Comparison of ENCODE assay signal across 13 cellular contexts in the genomic region with DNA sequence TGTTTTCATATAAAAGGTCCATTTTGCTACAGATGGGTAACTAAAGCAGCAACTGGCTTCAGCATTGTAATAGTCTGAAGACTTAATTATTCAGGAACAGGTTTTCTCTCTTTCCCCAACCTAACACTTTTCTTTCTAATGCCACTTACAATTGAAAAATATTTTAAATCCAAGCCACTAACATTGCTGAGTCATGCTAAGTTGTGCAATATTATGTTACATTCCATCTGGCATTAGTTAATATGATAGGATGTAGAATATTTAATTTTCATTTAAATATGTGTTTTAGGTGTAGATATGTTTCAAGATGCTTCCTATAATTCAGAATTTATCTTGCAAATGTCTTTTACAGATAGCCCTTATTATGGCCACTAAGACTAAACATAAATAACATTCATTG.
DNase-seq lines count a peak whose midpoint lies in the region; ATAC-seq and TF ChIP-seq lines count a peak whose summit lies in the region.
"Had no signal": no experiment of that assay in that cellular context is flagged by ENCODE, and none has a peak within 500 bp of the region (broad histone marks: within the 10 kb centered on the region; RNA-seq: fewer than 3 reads in every experiment).

No MANE protein-coding gene starts in this region.

- TF ChIP-seq CTCF in NB4 (IDR thresholded peaks at IDR 0.05; ENCODE audit: low read depth, low read length) (no peak), choroid plexus epithelial cell (conservative IDR thresholded peaks at IDR 0.05; ENCODE audit: low read depth, low read length) (no peak), osteoblast (IDR thresholded peaks at IDR 0.05; ENCODE audit: extremely low read depth, low read depth, low read length) (no peak), ascending aorta (IDR thresholded peaks at IDR 0.05) (no peak)

- intact Hi-C loops in ascending aorta (cut with DNase I) = no loop called here

- no peaks in the 10 kb centered on the region for H3K27me3 Mint-ChIP-seq in naive thymus-derived CD8-positive, alpha-beta T cell
- H3K27me3 Mint-ChIP-seq: activated naive CD8-positive, alpha-beta T cell treated with anti-CD3 and anti-CD28 coated beads, Interleukin-2, amount 50 U/mL, for 24 hours had no signal

- H3K4me3 ChIP-seq in NB4 (ENCODE audit: low read depth, low read length) (no peak overlapping the region), choroid plexus epithelial cell (ENCODE audit: low read depth, low read length) (no peak overlapping the region), osteoblast (ENCODE audit: insufficient read depth, low read length) (no peak overlapping the region), MG63 (no peak overlapping the region), ascending aorta (no peak overlapping the region)
- H3K4me3 ChIP-seq: skin epidermis, testis had no signal

- H3K4me2 ChIP-seq in osteoblast (ENCODE audit: insufficient read depth, low read length) = peak overlapping the region; percentile 21

- no peaks in the 10 kb centered on the region for H4K20me1 ChIP-seq in osteoblast (ENCODE audit: insufficient read depth, low read length)

- no peak overlapping the region for H3K27ac Mint-ChIP-seq in naive thymus-derived CD8-positive, alpha-beta T cell
- H3K27ac Mint-ChIP-seq: activated naive CD8-positive, alpha-beta T cell treated with anti-CD3 and anti-CD28 coated beads, Interleukin-2, amount 50 U/mL, for 24 hours had no signal

- H3K4me3 Mint-ChIP-seq in naive thymus-derived CD8-positive, alpha-beta T cell = no peak overlapping the region
- H3K4me3 Mint-ChIP-seq: activated naive CD8-positive, alpha-beta T cell treated with anti-CD3 and anti-CD28 coated beads, Interleukin-2, amount 50 U/mL, for 24 hours had no signal

- no peak for TF ChIP-seq POLR2A in NB4 (IDR thresholded peaks at IDR 0.05; ENCODE audit: extremely low read depth, insufficient read length)

- ATAC-seq in GM19328 (IDR thresholded peaks at IDR 0.05; ENCODE audit: unreplicated experiment) = no peak
- no peak for ATAC-seq in naive thymus-derived CD8-positive, alpha-beta T cell
- ATAC-seq: activated naive CD8-positive, alpha-beta T cell treated with anti-CD3 and anti-CD28 coated beads, Interleukin-2, amount 50 U/mL, for 24 hours had no signal

- no peaks in the 10 kb centered on the region for H3K9me3 ChIP-seq in osteoblast (ENCODE audit: low read depth, low read length)
- peaks cover 2% of the 10 kb centered on the region; the same call in 1 of the 2 replicates for H3K9me3 ChIP-seq in MG63
- no peaks in the 10 kb centered on the region for H3K9me3 ChIP-seq in ascending aorta
- H3K9me3 ChIP-seq: testis had no signal

- H3K9me3 Mint-ChIP-seq in naive thymus-derived CD8-positive, alpha-beta T cell = peaks cover 0 to 8% (median 2%) of the 10 kb centered on the region in 9 donors

- H3K4me1 ChIP-seq in osteoblast (ENCODE audit: insufficient read depth, low read length) (peaks cover 10% of the 10 kb centered on the region), ascending aorta (no peaks in the 10 kb centered on the region)
- H3K4me1 ChIP-seq: testis had no signal

- H2AFZ ChIP-seq in osteoblast (ENCODE audit: low read length) = peak overlapping the region; percentile 32

- H3K4me1 Mint-ChIP-seq in naive thymus-derived CD8-positive, alpha-beta T cell = no peaks in the 10 kb centered on the region
- H3K4me1 Mint-ChIP-seq: activated naive CD8-positive, alpha-beta T cell treated with anti-CD3 and anti-CD28 coated beads, Interleukin-2, amount 50 U/mL, for 24 hours had no signal

- no peaks in the 10 kb centered on the region for H3K27me3 ChIP-seq in osteoblast (ENCODE audit: insufficient read depth, low read length)
- no peaks in the 10 kb centered on the region for H3K27me3 ChIP-seq in MG63
- no peaks in the 10 kb centered on the region for H3K27me3 ChIP-seq in ascending aorta
- H3K27me3 ChIP-seq: testis had no signal

- H3K79me2 ChIP-seq in osteoblast (ENCODE audit: insufficient read depth, low read length) = no peaks in the 10 kb centered on the region

- POLR2A ChIA-PET in naive thymus-derived CD8-positive, alpha-beta T cell (lab: Charles Lee) = no interaction called here

- DNase-seq in EL (peak; percentile 71), NB4 (ENCODE audit: low read depth) (peak; percentile 8), choroid plexus epithelial cell (ENCODE audit: low read depth) (peak; percentile 76), osteoblast (ENCODE audit: insufficient read length, low spot score, missing footprints) (no peak), MG63 (no peak), ascending aorta (ENCODE audit: low spot score in 2 of 2) (no peak)
- DNase-seq in naive thymus-derived CD8-positive, alpha-beta T cell = no peak
- DNase-seq: activated naive CD8-positive, alpha-beta T cell treated with anti-CD3 and anti-CD28 coated beads, Interleukin-2, amount 50 U/mL, for 24 hours; NCI-H1436 treated with DMSO at 0.1 percent for 48 hours; NCI-H526; testis had no signal

- H3K27ac ChIP-seq in osteoblast (ENCODE audit: low read depth, low read length) (no peak overlapping the region), ascending aorta (no peak overlapping the region)
- H3K27ac ChIP-seq: skin epidermis, testis had no signal

- H3K36me3 Mint-ChIP-seq in naive thymus-derived CD8-positive, alpha-beta T cell = no peaks in the 10 kb centered on the region

- no peaks in the 10 kb centered on the region for H3K36me3 ChIP-seq in osteoblast (ENCODE audit: insufficient read depth, low read length)
- H3K36me3 ChIP-seq in MG63 = peaks cover 5% of the 10 kb centered on the region; the same call in 1 of the 2 replicates
- no peaks in the 10 kb centered on the region for H3K36me3 ChIP-seq in ascending aorta

Comparison
In these comparisons a context has a peak if more than half of its experiments do, and no peak if none do; other contexts are left out.
1. DNase-seq: peak in EL (single experiment), NB4 (single experiment) and choroid plexus epithelial cell (single experiment); none in osteoblast (single experiment), MG63 (single experiment), ascending aorta (0 of 2) and naive thymus-derived CD8-positive, alpha-beta T cell (0 of 10).